18 cellular contexts compared by ENCODE assay signal in the genomic region with DNA sequence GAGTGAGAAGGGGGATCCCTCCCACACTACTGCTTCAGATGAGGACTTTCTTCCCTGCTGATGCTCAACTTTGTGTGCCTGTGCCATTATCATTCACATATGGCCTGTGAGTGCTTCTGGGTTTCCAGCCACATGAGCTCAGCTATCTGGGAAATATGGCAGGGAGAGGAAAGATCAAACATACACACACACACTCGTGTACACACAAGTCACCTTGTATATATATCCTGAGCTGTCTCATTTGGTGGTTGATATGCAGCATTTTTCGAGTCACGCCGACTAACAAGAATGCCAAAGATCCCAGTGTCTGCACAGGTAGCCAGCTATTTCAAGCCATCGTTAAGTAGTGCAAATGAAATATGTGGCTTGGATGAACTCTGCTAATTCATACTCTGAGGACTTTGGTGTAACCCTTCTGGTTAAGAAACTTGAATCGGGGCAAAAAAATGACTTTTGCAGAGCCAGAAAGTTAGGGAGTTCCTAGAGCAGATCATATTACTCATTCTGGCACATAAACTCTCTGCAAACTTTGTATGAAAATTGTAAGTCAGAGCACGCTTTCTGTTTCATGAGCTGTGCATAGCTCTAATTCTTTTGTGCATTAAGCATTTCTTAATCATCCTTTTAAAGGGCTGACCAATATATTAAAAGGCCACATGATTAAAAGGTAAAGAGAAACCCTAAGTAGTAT. TPM values are rescaled to one million over a fixed set of nuclear protein-coding genes. Genes with fewer than 3 reads are reported as not detected.
DNase-seq lines count a peak whose midpoint lies in the region; ATAC-seq and TF ChIP-seq lines count a peak whose summit lies in the region.
"Had no signal": no experiment of that assay in that cellular context is flagged by ENCODE, and none has a peak within 500 bp of the region (broad histone marks: within the 10 kb centered on the region; RNA-seq: fewer than 3 reads in every experiment).

No MANE protein-coding gene starts in this region.

- H3K9me3 ChIP-seq in left ventricle myocardium inferior (replicated peaks): no peaks in the 10 kb centered on the region
- H3K9me3 ChIP-seq in hepatocyte (ENCODE audit: low read depth): no peaks in the 10 kb centered on the region
- H3K9me3 ChIP-seq: A549, tibial nerve had no signal

- H3K36me3 ChIP-seq in left ventricle myocardium inferior: no peaks in the 10 kb centered on the region
- H3K36me3 ChIP-seq in hepatocyte (replicated peaks; ENCODE audit: insufficient read depth, low read depth): no peaks in the 10 kb centered on the region
- H3K36me3 ChIP-seq: tibial nerve had no signal

- 51% methylated on average over 7 of the region's 7 CpGs for WGBS in hepatocyte (ENCODE audit: low lambda C conversion rate, missing lambda C conversion rate)

- no peak for DNase-seq in left cardiac atrium
- DNase-seq in left ventricle myocardium inferior: no peak
- peak; percentile 70 for DNase-seq in astrocyte of the spinal cord (ENCODE audit: low read depth, low spot score)
- no peak for DNase-seq in hepatocyte (ENCODE audit: low spot score)
- DNase-seq in stimulated activated CD4-positive, alpha-beta T cell treated with anti-CD3 and anti-CD28 coated beads, Interleukin-2, amount 100 ng/mL, for 48 hours: no peak
- no peak for DNase-seq in kidney tubule cell (ENCODE audit: low spot score)
- DNase-seq in inferior parietal cortex (ENCODE audit: extremely low spot score): no peak
- DNase-seq: activated CD4-positive, alpha-beta T cell treated with anti-CD3 and anti-CD28 coated beads, Interleukin-2, amount 50 U/mL, for 4 hours; activated effector memory CD4-positive, alpha-beta T cell treated with Interleukin-2 at 50 U/mL for 16 hours; erythroblast; kidney; NCI-H1105 treated with DMSO at 0.1 percent for 48 hours; NCI-H446; T-helper 17 cell had no signal

- H3K27ac ChIP-seq in left ventricle myocardium inferior (replicated peaks) (no peak overlapping the region), hepatocyte (peak overlapping the region; percentile 63)
- H3K27ac ChIP-seq: A549, tibial nerve had no signal

- no peaks in the 10 kb centered on the region for H4K20me1 ChIP-seq in hepatocyte (ENCODE audit: insufficient read depth, poor library complexity, severe bottlenecking)

- intact Hi-C loops in left cardiac atrium (cut with DNase I): no loop called here
- intact Hi-C loops in left ventricle myocardium inferior (cut with micrococcal nuclease): no loop called here

- no peak overlapping the region for H3K4me3 ChIP-seq in left ventricle myocardium inferior
- H3K4me3 ChIP-seq in astrocyte of the spinal cord (ENCODE audit: low read depth, low read length): no peak overlapping the region
- H3K4me3 ChIP-seq in hepatocyte: no peak overlapping the region
- H3K4me3 ChIP-seq: A549, tibial nerve had no signal

- in situ Hi-C loops in astrocyte of the spinal cord (cut with HindIII; ENCODE audit: low sequenced_read_pairs): no loop called here

- TF ChIP-seq CTCF in left ventricle myocardium inferior (IDR thresholded peaks at IDR 0.05; ENCODE audit: borderline replicate concordance) (no peak), astrocyte of the spinal cord (IDR thresholded peaks at IDR 0.05; ENCODE audit: low read depth, low read length) (no peak), hepatocyte (IDR thresholded peaks at IDR 0.05; ENCODE audit: poor library complexity) (no peak)

- no peaks in the 10 kb centered on the region for H3K79me2 ChIP-seq in hepatocyte

- ATAC-seq in left cardiac atrium (peak; percentile 41 to 51), HG03095 (IDR thresholded peaks at IDR 0.05; ENCODE audit: unreplicated experiment) (no peak)
- ATAC-seq: A549; natural killer cell treated with Interleukin-12 subunit alpha and Interleukin-12 subunit beta and Interleukin-15 and Interleukin-18, amount 100 ng/mL, for 72 hours; T-helper 17 cell had no signal

- no peaks in the 10 kb centered on the region for H3K9me2 ChIP-seq in hepatocyte (replicated peaks; ENCODE audit: insufficient read depth)

- H3K4me1 ChIP-seq in left ventricle myocardium inferior: no peaks in the 10 kb centered on the region
- peaks cover 28% of the 10 kb centered on the region for H3K4me1 ChIP-seq in hepatocyte (ENCODE audit: insufficient read depth)
- H3K4me1 ChIP-seq: A549 had no signal

- no peak overlapping the region for H2AFZ ChIP-seq in hepatocyte

- peak overlapping the region; percentile 33 for H3K4me2 ChIP-seq in hepatocyte
- H3K4me2 ChIP-seq: A549 had no signal

- H3K27me3 ChIP-seq in left ventricle myocardium inferior (ENCODE audit: low read depth) (peaks cover 37% of the 10 kb centered on the region), hepatocyte (no peaks in the 10 kb centered on the region)

RNA-seq across cellular contexts. Expression of gene WNT5A, which starts 24.9 kb away (rescaled TPM):
- 1 to 10 TPM; 3.0 to 6.2 TPM for total RNA-seq in left cardiac atrium
- total RNA-seq in left ventricle myocardium inferior: 3.8 TPM
- total RNA-seq in hepatocyte: 96.0 and 129 TPM in 2 replicates
- polyA plus RNA-seq in hepatocyte: 24.3 and 31.6 TPM in 2 replicates
- total RNA-seq: natural killer cell treated with Interleukin-12 subunit alpha and Interleukin-12 subunit beta and Interleukin-15 and Interleukin-18, amount 100 ng/mL, for 72 hours; T-helper 17 cell had no signal

Comparison
In these comparisons a context has a peak if more than half of its experiments do, and no peak if none do; other contexts are left out.
1. RNA of gene WNT5A, which starts 24.9 kb away (total RNA-seq): 96.0 to 129 TPM in hepatocyte; 3.0 to 6.2 TPM in left cardiac atrium and 3.8 TPM in left ventricle myocardium inferior (single experiment); every median in the first group is over 10 times any median in the second.